21 cellular contexts compared by ENCODE assay signal in the genomic region with DNA sequence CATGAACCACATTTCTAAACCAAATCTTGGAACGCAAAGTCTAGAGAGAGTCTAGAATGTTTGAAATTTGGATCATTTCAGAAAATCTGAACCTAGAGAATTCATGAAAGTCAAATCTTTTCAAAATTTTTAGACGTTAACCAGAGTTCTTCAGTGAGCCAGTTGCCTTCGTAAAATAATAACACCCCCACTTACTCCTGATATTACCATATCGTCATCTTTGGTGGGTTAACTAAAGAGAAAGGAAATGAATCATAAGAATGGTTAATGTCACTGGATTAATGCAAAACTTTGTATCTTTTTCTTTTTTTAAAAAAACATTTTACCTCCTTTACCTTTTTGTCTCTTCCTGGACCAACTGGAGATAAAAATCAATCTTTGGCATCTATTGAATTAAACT. TPM values are rescaled to one million over a fixed set of nuclear protein-coding genes. Genes with fewer than 3 reads are reported as not detected.
DNase-seq lines count a peak whose midpoint lies in the region; ATAC-seq, FAIRE-seq and TF ChIP-seq lines count a peak whose summit lies in the region.
"Had no signal": no experiment of that assay in that cellular context is flagged by ENCODE, and none has a peak within 500 bp of the region (broad histone marks: within the 10 kb centered on the region; RNA-seq: fewer than 3 reads in every experiment).

No MANE protein-coding gene starts in this region.

- TF ChIP-seq POLR2A in A549 (IDR thresholded peaks at IDR 0.05; ENCODE audit: low read length) (no peak), heart left ventricle (IDR thresholded peaks at IDR 0.05) (no peak)

- H3K4me1 ChIP-seq in A549, result peaks cover 47% of the 10 kb centered on the region
- peaks cover 12% of the 10 kb centered on the region for H3K4me1 ChIP-seq in CD4-positive, CD25-positive, alpha-beta regulatory T cell (ENCODE audit: control insufficient read depth, insufficient read depth, low read length, poor library complexity, severe bottlenecking)
- no peaks in the 10 kb centered on the region for H3K4me1 ChIP-seq in heart left ventricle
- H3K4me1 ChIP-seq: heart right ventricle had no signal

- FAIRE-seq in A549 (lab: Jason Lieb, UNC), result peak; percentile 23
- FAIRE-seq: HTR-8/SVneo had no signal

- H3K4me3 Mint-ChIP-seq in CD4-positive, CD25-positive, alpha-beta regulatory T cell, result no peak overlapping the region
- H3K4me3 Mint-ChIP-seq in activated CD4-positive, alpha-beta memory T cell treated with anti-CD3 and anti-CD28 coated beads, Interleukin-2, amount 10 ng/mL, durations not matched to agents 7 days and 5 days, result peak overlapping the region; percentile 42
- H3K4me3 Mint-ChIP-seq: neural crest cell had no signal

- WGBS in A549 (ENCODE audit: missing lambda C conversion rate), result 80% methylated on average over 4 of the region's 4 CpGs
- 82 to 85% (median 84%) methylated on average over 4 of the region's 4 CpGs for WGBS in heart left ventricle, 4 donors

- H3K27me3 ChIP-seq in CD4-positive, CD25-positive, alpha-beta regulatory T cell (ENCODE audit: control insufficient read depth, insufficient read depth, low read length), result no peaks in the 10 kb centered on the region
- peaks cover 0 to 8% (median 0%) of the 10 kb centered on the region in 9 donors for H3K27me3 ChIP-seq in heart left ventricle

- peak overlapping the region in 2 of 3 donors; percentile 7 to 60 for H3K27ac Mint-ChIP-seq in CD4-positive, CD25-positive, alpha-beta regulatory T cell
- peak overlapping the region; percentile 89 for H3K27ac Mint-ChIP-seq in activated CD4-positive, alpha-beta memory T cell treated with anti-CD3 and anti-CD28 coated beads, Interleukin-2, amount 10 ng/mL, durations not matched to agents 7 days and 5 days

- DNase-seq in A549 (ENCODE audit: low read depth in 1 of 2, low spot score in 1 of 2) (no peak), fibroblast of pulmonary artery (ENCODE audit: low read depth) (peak; percentile 16), UCSD-AML1 (lab: John Stamatoyannopoulos, UW; ENCODE audit: unreplicated experiment) (no peak), heart left ventricle (no peak), LoVo (ENCODE audit: low spot score) (no peak)
- peak in 1 of 3 donors; percentile 46 for DNase-seq in CD4-positive, CD25-positive, alpha-beta regulatory T cell
- no peak for DNase-seq in activated CD4-positive, alpha-beta memory T cell treated with anti-CD3 and anti-CD28 coated beads, Interleukin-2, amount 10 ng/mL, durations not matched to agents 7 days and 5 days
- DNase-seq: Calu3, heart right ventricle, left ventricle myocardium superior, midbrain, NCI-H2029, NCI-H226, SHP77 treated with DMSO at 0.1 percent for 48 hours, trophoblast cell had no signal

- no peak for TF ChIP-seq RAD21 in A549 (conservative IDR thresholded peaks at IDR 0.05 in 1 of 2, IDR thresholded peaks at IDR 0.05 in 1 of 2)

- H3K27me3 Mint-ChIP-seq in CD4-positive, CD25-positive, alpha-beta regulatory T cell, result no peaks in the 10 kb centered on the region
- no peaks in the 10 kb centered on the region for H3K27me3 Mint-ChIP-seq in activated CD4-positive, alpha-beta memory T cell treated with anti-CD3 and anti-CD28 coated beads, Interleukin-2, amount 10 ng/mL, durations not matched to agents 7 days and 5 days

- H3K9me3 ChIP-seq in A549 (no peaks in the 10 kb centered on the region), heart left ventricle (no peaks in the 10 kb centered on the region)
- H3K9me3 ChIP-seq in CD4-positive, CD25-positive, alpha-beta regulatory T cell (ENCODE audit: control insufficient read depth in 2 of 2, low read length in 2 of 2), result no peaks in the 10 kb centered on the region
- H3K9me3 ChIP-seq: heart right ventricle had no signal

- H3K36me3 ChIP-seq in CD4-positive, CD25-positive, alpha-beta regulatory T cell (ENCODE audit: control insufficient read depth, insufficient read depth, low read length), result peaks cover 41% of the 10 kb centered on the region
- no peaks in the 10 kb centered on the region for H3K36me3 ChIP-seq in heart left ventricle
- H3K36me3 ChIP-seq: heart right ventricle had no signal

- POLR2A ChIA-PET in A549 (lab: Yijun Ruan, JAX), result no interaction called here
- POLR2A ChIA-PET in activated CD4-positive, alpha-beta memory T cell treated with anti-CD3 and anti-CD28 coated beads, Interleukin-2, amount 10 ng/mL, durations not matched to agents 7 days and 5 days (lab: Charles Lee), result interaction anchor here (2.7 to 6.6 kb wide), 3 partner anchors 8 to 14 kb away, joined by 17 to 45 read pairs (median 22); no protein-coding TSS in a partner anchor

- intact Hi-C loops in heart left ventricle (cut with DNase I), result no loop called here

- no peaks in the 10 kb centered on the region for H3K9me3 Mint-ChIP-seq in CD4-positive, CD25-positive, alpha-beta regulatory T cell
- no peaks in the 10 kb centered on the region for H3K9me3 Mint-ChIP-seq in activated CD4-positive, alpha-beta memory T cell treated with anti-CD3 and anti-CD28 coated beads, Interleukin-2, amount 10 ng/mL, durations not matched to agents 7 days and 5 days
- H3K9me3 Mint-ChIP-seq: neural crest cell had no signal

- TF ChIP-seq CTCF in A549 (IDR thresholded peaks at IDR 0.05) (no peak), fibroblast of pulmonary artery (IDR thresholded peaks at IDR 0.05; ENCODE audit: low read length, missing control alignments) (no peak), heart left ventricle (IDR thresholded peaks at IDR 0.05) (no peak)

- H3K27ac ChIP-seq in A549 (no peak overlapping the region), heart left ventricle (no peak overlapping the region)
- no peak overlapping the region for H3K27ac ChIP-seq in CD4-positive, CD25-positive, alpha-beta regulatory T cell (ENCODE audit: insufficient read depth, low read length, poor library complexity, severe bottlenecking)
- H3K27ac ChIP-seq: coronary artery, heart right ventricle, VCaP had no signal

- CTCF ChIA-PET in A549 (lab: Yijun Ruan, JAX), result no interaction called here
- CTCF ChIA-PET in activated CD4-positive, alpha-beta memory T cell treated with anti-CD3 and anti-CD28 coated beads, Interleukin-2, amount 10 ng/mL, durations not matched to agents 7 days and 5 days (lab: Charles Lee), result no interaction called here

- H3K4me1 Mint-ChIP-seq in CD4-positive, CD25-positive, alpha-beta regulatory T cell, result peaks cover 20 to 44% (median 30%) of the 10 kb centered on the region in 4 donors
- peaks cover 79% of the 10 kb centered on the region for H3K4me1 Mint-ChIP-seq in activated CD4-positive, alpha-beta memory T cell treated with anti-CD3 and anti-CD28 coated beads, Interleukin-2, amount 10 ng/mL, durations not matched to agents 7 days and 5 days
- H3K4me1 Mint-ChIP-seq: neural crest cell had no signal

- ATAC-seq in A549 (no peak), heart left ventricle (no peak)
- ATAC-seq in CD4-positive, CD25-positive, alpha-beta regulatory T cell (ENCODE audit: low read depth in 2 of 2), result peak in 1 of 2 donors; percentile 42
- ATAC-seq: heart right ventricle, left ventricle myocardium superior had no signal

- H3K4me3 ChIP-seq in A549 (no peak overlapping the region), fibroblast of pulmonary artery (replicated peaks; ENCODE audit: low read depth, low read length) (no peak overlapping the region), heart left ventricle (no peak overlapping the region)
- no peak overlapping the region for H3K4me3 ChIP-seq in CD4-positive, CD25-positive, alpha-beta regulatory T cell (ENCODE audit: low read depth, low read length)
- H3K4me3 ChIP-seq: coronary artery, heart right ventricle had no signal

- H3K36me3 Mint-ChIP-seq in CD4-positive, CD25-positive, alpha-beta regulatory T cell, result peaks cover 60% of the 10 kb centered on the region
- H3K36me3 Mint-ChIP-seq in activated CD4-positive, alpha-beta memory T cell treated with anti-CD3 and anti-CD28 coated beads, Interleukin-2, amount 10 ng/mL, durations not matched to agents 7 days and 5 days (ENCODE audit: low read depth), result peaks cover 83% of the 10 kb centered on the region

- TF ChIP-seq EP300 in A549 (IDR thresholded peaks at IDR 0.05), result no peak

- no peak overlapping the region for H3K4me2 ChIP-seq in A549

TF ChIP-seq in A549, 52 proteins besides CTCF, POLR2A, EP300 and RAD21 (continues in another document):
- TF ChIP-seq RFX5 (IDR thresholded peaks at IDR 0.05) (no peak), CHD2 (IDR thresholded peaks at IDR 0.05; ENCODE audit: low read length, partially characterized antibody) (no peak), FOXS1 (CRISPR knock-in tag; IDR thresholded peaks at IDR 0.05) (no peak), HDAC2 (IDR thresholded peaks at IDR 0.05) (no peak)

RNA-seq across cellular contexts. Expression of a gene that starts 1.2 kb away (rescaled TPM):
- polyA plus RNA-seq in A549 (2011; rRNA removed) (0.48 and 0.63 TPM in 2 replicates), A549 (2017; fragmentation: RNase III; extraction: RNeasy Plus Mini Kit Qiagen cat#74134 plus additional on column Dnase treatment) (1.1 to 1.9 TPM (median 1.8 TPM) in 3 replicates), heart left ventricle (not detected)
- 0.20 and 0.23 TPM in 2 replicates for polyA plus RNA-seq in A549 (2012; cell fraction: cytosol; rRNA removed)
- polyA plus RNA-seq in A549 (2012; cell fraction: nucleus; rRNA removed), result 0.17 and 0.31 TPM in 2 replicates
- 0.25 and 0.29 TPM in 2 replicates for polyA minus RNA-seq in A549 (2011; rRNA and poly(A)+ RNA removed)
- 0.27 TPM for total RNA-seq in CD4-positive, CD25-positive, alpha-beta regulatory T cell
- under 1 TPM in 3 of 4 donors, not detected in 1; 0.15 to 1.00 (median 0.80) TPM for polyA plus RNA-seq in CD4-positive, CD25-positive, alpha-beta regulatory T cell
- 10 to 100 TPM; 36.6 to 38.7 TPM for total RNA-seq in activated CD4-positive, alpha-beta memory T cell treated with anti-CD3 and anti-CD28 coated beads, Interleukin-2, amount 10 ng/mL, durations not matched to agents 7 days and 5 days
- under 1 TPM in 3 of 9 donors, not detected in 6; 0.12 to 0.93 (median 0.56) TPM for total RNA-seq in heart left ventricle
- total RNA-seq: left ventricle myocardium superior, neural crest cell, pulmonary artery endothelial cell, skeletal muscle tissue had no signal
- polyA plus RNA-seq: heart right ventricle had no signal

RNA-seq across cellular contexts. Expression of a gene that starts 54.3 kb away (rescaled TPM):
- not detected in 2 replicates for polyA plus RNA-seq in A549 (2011; rRNA removed)
- 0.01 TPM in 1 of 2 replicates, not detected in the other for polyA plus RNA-seq in A549 (2012; cell fraction: cytosol; rRNA removed)
- not detected in 2 replicates for polyA plus RNA-seq in A549 (2012; cell fraction: nucleus; rRNA removed)
- polyA plus RNA-seq in A549 (2017; fragmentation: RNase III; extraction: RNeasy Plus Mini Kit Qiagen cat#74134 plus additional on column Dnase treatment), result 0.03 TPM in 1 of 3 replicates, not detected in the others
- not detected in 2 replicates for polyA minus RNA-seq in A549 (2011; rRNA and poly(A)+ RNA removed)
- 125 TPM for total RNA-seq in CD4-positive, CD25-positive, alpha-beta regulatory T cell
- polyA plus RNA-seq in CD4-positive, CD25-positive, alpha-beta regulatory T cell, result 100 to 1,000 TPM; 104 to 149 (median 130) TPM
- total RNA-seq in activated CD4-positive, alpha-beta memory T cell treated with anti-CD3 and anti-CD28 coated beads, Interleukin-2, amount 10 ng/mL, durations not matched to agents 7 days and 5 days, result 100 to 1,000 TPM; 323 to 338 TPM
- total RNA-seq in heart left ventricle, result 1 to 10 TPM in 2 of 9 donors, under 1 TPM in 3, not detected in 4; 0.21 to 4.4 (median 0.33) TPM
- under 1 TPM; 0.08 to 0.26 TPM for polyA plus RNA-seq in heart left ventricle
- total RNA-seq: Calu3, neural crest cell, pulmonary artery endothelial cell had no signal

Comparison
In these comparisons a context has a peak if more than half of its experiments do, and no peak if none do; other contexts are left out.
1. RNA of a gene that starts 1.2 kb away (total RNA-seq): 36.6 to 38.7 TPM in activated CD4-positive, alpha-beta memory T cell treated with anti-CD3 and anti-CD28 coated beads, Interleukin-2, amount 10 ng/mL, durations not matched to agents 7 days and 5 days; 0.27 TPM in CD4-positive, CD25-positive, alpha-beta regulatory T cell (single experiment) and 0.12 to 0.93 TPM in heart left ventricle; every median in the first group is over 10 times any median in the second.
2. RNA of a gene that starts 54.3 kb away (total RNA-seq): 323 to 338 TPM in activated CD4-positive, alpha-beta memory T cell treated with anti-CD3 and anti-CD28 coated beads, Interleukin-2, amount 10 ng/mL, durations not matched to agents 7 days and 5 days and 125 TPM in CD4-positive, CD25-positive, alpha-beta regulatory T cell (single experiment); 0.21 to 4.4 TPM in heart left ventricle; every median in the first group is over 10 times any median in the second.